22 cellular contexts compared by ENCODE assay signal in the genomic region with DNA sequence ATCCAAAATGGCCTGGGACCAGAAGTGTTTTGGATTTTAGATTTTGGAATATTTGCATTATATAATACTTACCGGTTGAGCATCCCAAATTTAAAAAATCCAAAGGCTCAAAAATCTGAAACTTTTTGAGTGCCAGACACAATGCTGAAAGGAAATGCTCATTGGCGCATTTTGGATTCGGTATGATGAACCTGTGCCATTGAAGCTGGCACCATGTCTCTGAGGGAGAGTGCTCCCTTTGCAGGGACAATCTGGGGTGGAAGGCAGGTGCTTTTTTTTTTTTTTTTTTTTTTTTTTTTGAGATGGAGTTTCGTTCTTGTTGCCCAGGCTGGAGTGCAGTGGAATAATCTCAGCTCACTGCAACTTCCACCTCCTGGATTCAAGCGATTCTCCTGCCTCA. TPM values are rescaled to one million over a fixed set of nuclear protein-coding genes. Genes with fewer than 3 reads are reported as not detected.
DNase-seq lines count a peak whose midpoint lies in the region; ATAC-seq and TF ChIP-seq lines count a peak whose summit lies in the region.
"Had no signal": no experiment of that assay in that cellular context is flagged by ENCODE, and none has a peak within 500 bp of the region (broad histone marks: within the 10 kb centered on the region; RNA-seq: fewer than 3 reads in every experiment).

No MANE protein-coding gene starts in this region.

- H3K4me1 ChIP-seq in left ventricle myocardium inferior (peaks cover 92% of the 10 kb centered on the region), hepatocyte (ENCODE audit: insufficient read depth) (peaks cover 57% of the 10 kb centered on the region), psoas muscle (peaks cover 90% of the 10 kb centered on the region)

- no peaks in the 10 kb centered on the region for H4K20me1 ChIP-seq in hepatocyte (ENCODE audit: insufficient read depth, poor library complexity, severe bottlenecking)
- H4K20me1 ChIP-seq: BLaER1 had no signal

- H3K79me2 ChIP-seq in hepatocyte: peaks cover 21% of the 10 kb centered on the region

- H2AFZ ChIP-seq in hepatocyte: no peak overlapping the region

- H3K36me3 ChIP-seq in left ventricle myocardium inferior: peaks cover 4% of the 10 kb centered on the region
- no peaks in the 10 kb centered on the region for H3K36me3 ChIP-seq in hepatocyte (replicated peaks; ENCODE audit: insufficient read depth, low read depth)
- peaks cover 0 to 53% of the 10 kb centered on the region in 2 donors for H3K36me3 ChIP-seq in psoas muscle (ENCODE audit: insufficient read depth in 1 of 2, low read depth in 1 of 2)
- H3K36me3 ChIP-seq: BLaER1 had no signal

- H3K4me3 ChIP-seq in left ventricle myocardium inferior (no peak overlapping the region), hepatocyte (no peak overlapping the region), psoas muscle (no peak overlapping the region)
- H3K4me3 ChIP-seq: BLaER1 had no signal

- H3K27me3 ChIP-seq in left ventricle myocardium inferior (ENCODE audit: low read depth) (no peaks in the 10 kb centered on the region), hepatocyte (no peaks in the 10 kb centered on the region), psoas muscle (ENCODE audit: insufficient read depth in 3 of 3, low read length in 2 of 3) (no peaks in the 10 kb centered on the region)
- H3K27me3 ChIP-seq: BLaER1 had no signal

- no peak for ATAC-seq in psoas muscle
- ATAC-seq: HCT116 had no signal

- intact Hi-C loops in left ventricle myocardium inferior (cut with micrococcal nuclease) (no loop called here), cardiac septum (cut with DNase I) (no loop called here), psoas muscle (cut with DNase I) (no loop called here)

- H3K9me3 ChIP-seq in left ventricle myocardium inferior (replicated peaks) (no peaks in the 10 kb centered on the region), hepatocyte (ENCODE audit: low read depth) (no peaks in the 10 kb centered on the region), psoas muscle (no peaks in the 10 kb centered on the region)
- H3K9me3 ChIP-seq: BLaER1 had no signal

- no peaks in the 10 kb centered on the region for H3K9me2 ChIP-seq in hepatocyte (replicated peaks; ENCODE audit: insufficient read depth)

- TF ChIP-seq CTCF in left ventricle myocardium inferior (IDR thresholded peaks at IDR 0.05; ENCODE audit: borderline replicate concordance) (no peak), hepatocyte (IDR thresholded peaks at IDR 0.05; ENCODE audit: poor library complexity) (no peak), psoas muscle (IDR thresholded peaks at IDR 0.05) (no peak)

- DNase-seq in left ventricle myocardium inferior (no peak), cardiac septum (ENCODE audit: low spot score) (no peak), hepatocyte (ENCODE audit: low spot score) (no peak), psoas muscle (peak in 1 of 2 donors; percentile 16), hippocampal formation (lab: John Stamatoyannopoulos, UW) (no peak), HuH-7 (ENCODE audit: low spot score) (no peak)
- DNase-seq in activated T-cell treated with anti-CD3 and anti-CD28 coated beads, Interleukin-2, amount 50 U/mL, for 48 hours: no peak
- DNase-seq: 8988T; CD4-positive, alpha-beta memory T cell; DMS153; DMS79; GF-D8; GOT3; H7; HFFc6 had no signal

- no peak overlapping the region for H3K4me2 ChIP-seq in hepatocyte
- H3K4me2 ChIP-seq: BLaER1 had no signal

- WGBS in hepatocyte (ENCODE audit: low lambda C conversion rate, missing lambda C conversion rate): 99% methylated on average over 5 of the region's 5 CpGs
- WGBS in psoas muscle, 3 donors: 31 to 57% (median 36%) methylated on average over 5 of the region's 5 CpGs

- H3K27ac ChIP-seq in left ventricle myocardium inferior (replicated peaks) (peak overlapping the region; percentile 95), hepatocyte (peak overlapping the region; percentile 96), psoas muscle (peak overlapping the region; percentile 84)
- H3K27ac ChIP-seq: BLaER1 had no signal

RNA-seq across cellular contexts. Expression of a gene that starts 17.7 kb away (rescaled TPM):
- total RNA-seq in left ventricle myocardium inferior (33.4 TPM), cardiac septum (8.1 TPM), hepatocyte (41.5 and 56.8 TPM in 2 replicates), psoas muscle (100 to 1,000 TPM; 248 to 524 (median 400) TPM)
- polyA plus RNA-seq in hepatocyte (106 TPM in 2 replicates), psoas muscle (100 to 1,000 TPM in 2 of 3 donors, 10 to 100 TPM in 1; 20.7 to 318 (median 210) TPM)
- total RNA-seq: A673; CD4-positive, alpha-beta memory T cell; Daoy; HFFc6; HT-29 had no signal
- polyA plus RNA-seq: CD4-positive, alpha-beta memory T cell had no signal

RNA-seq across cellular contexts. Expression of a gene that starts 39.4 kb away (rescaled TPM):
- total RNA-seq in left ventricle myocardium inferior (0.33 TPM), cardiac septum (0.35 TPM), hepatocyte (1.9 and 2.1 TPM in 2 replicates), psoas muscle (under 1 TPM in 2 of 4 donors, not detected in 2; 0.10 to 0.36 TPM)
- polyA plus RNA-seq in hepatocyte (5.5 and 7.5 TPM in 2 replicates), psoas muscle (not detected)
- total RNA-seq: A673, Daoy, HFFc6 had no signal
- polyA plus RNA-seq: AG04450; CD4-positive, alpha-beta memory T cell had no signal

RNA-seq across cellular contexts. Expression of a gene that starts 41.7 kb away (rescaled TPM):
- total RNA-seq in left ventricle myocardium inferior (not detected), cardiac septum (not detected), hepatocyte (0.32 TPM in 1 of 2 replicates, not detected in the other), psoas muscle (not detected)
- polyA plus RNA-seq in hepatocyte (not detected in 2 replicates), psoas muscle (under 1 TPM in 1 of 3 donors, not detected in 2; 0.03 TPM)
- total RNA-seq: A673; CD4-positive, alpha-beta memory T cell; Daoy; H7; HFFc6 had no signal
- polyA plus RNA-seq: AG04450; CD14-positive monocyte; CD4-positive, alpha-beta memory T cell had no signal

RNA-seq across cellular contexts. Expression of a gene that starts 46.9 kb away (rescaled TPM):
- 21.3 TPM for total RNA-seq in left ventricle myocardium inferior
- 26.1 TPM for total RNA-seq in cardiac septum
- total RNA-seq in hepatocyte: 17.9 and 23.7 TPM in 2 replicates
- polyA plus RNA-seq in hepatocyte: 44.1 and 46.5 TPM in 2 replicates
- 10 to 100 TPM; 31.3 to 63.2 (median 46.3) TPM for total RNA-seq in psoas muscle
- polyA plus RNA-seq in psoas muscle: 10 to 100 TPM; 28.5 to 54.4 (median 35.5) TPM
